In the genomic region with DNA sequence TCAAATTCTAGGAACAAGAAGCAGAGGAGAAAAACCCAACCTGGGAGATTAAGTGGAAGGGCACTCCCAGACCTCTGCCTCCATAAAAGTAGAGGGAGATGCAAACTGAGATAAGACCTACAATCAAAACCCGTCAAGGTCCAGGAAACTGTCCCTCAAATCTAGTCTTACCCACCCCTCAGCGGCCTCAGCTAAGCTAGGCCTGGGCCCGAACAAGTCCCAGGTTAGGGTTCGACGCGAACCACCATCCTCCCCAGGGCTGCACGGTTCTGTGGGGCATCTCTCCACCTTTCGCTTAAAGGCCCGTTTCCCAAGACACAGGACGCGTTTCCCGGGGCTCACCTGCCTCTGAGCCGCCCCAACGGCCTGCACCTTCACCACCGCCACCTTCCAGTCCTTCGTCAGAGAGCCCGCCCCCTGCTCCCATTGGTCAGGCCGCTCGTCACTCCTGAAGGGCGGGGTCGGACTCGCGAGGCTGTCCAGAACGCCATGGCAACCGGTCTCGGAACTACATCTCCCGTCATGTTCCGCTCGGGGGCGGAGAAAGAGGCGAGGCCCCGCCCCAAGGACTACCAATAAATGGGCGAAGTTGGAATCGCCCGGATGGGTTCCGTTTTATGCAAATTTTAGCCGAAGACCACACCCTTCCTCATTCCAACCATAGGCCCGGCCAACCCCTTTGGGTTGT, we compare ENCODE assay signal across 8 cellular contexts. TPM values are rescaled to one million over a fixed set of nuclear protein-coding genes. Genes with fewer than 3 reads are reported as not detected.
DNase-seq lines count a peak whose midpoint lies in the region; ATAC-seq and TF ChIP-seq lines count a peak whose summit lies in the region.

CRYZL1 (minus strand) TSS at position 403 of the 688 bp plus-strand sequence. CDS start 10,190 bp downstream, outside the sequence.

- H3K79me2 ChIP-seq in OCI-LY3 (ENCODE audit: low read length), result peaks cover 17% of the 10 kb centered on the region

- H3K4me3 Mint-ChIP-seq in endothelial cell (ENCODE audit: unreplicated experiment) (peak within 1 kb of the TSS; percentile 97), mesothelial cell of epicardium (peak within 1 kb of the TSS; percentile 81)

- H3K9me3 Mint-ChIP-seq in endothelial cell (ENCODE audit: unreplicated experiment) (no peaks in the 10 kb centered on the region), mesothelial cell of epicardium (no peaks in the 10 kb centered on the region)

- no peaks in the 10 kb centered on the region for H4K20me1 ChIP-seq in OCI-LY3 (ENCODE audit: insufficient read depth, low read length)

- peak within 1 kb of the TSS; percentile 98 for H3K27ac Mint-ChIP-seq in endothelial cell (ENCODE audit: unreplicated experiment)
- peak within 1 kb of the TSS; percentile 98 for H3K27ac Mint-ChIP-seq in mesothelial cell of epicardium

- H3K9ac ChIP-seq in OCI-LY3 (ENCODE audit: low read length), result peak within 1 kb of the TSS; percentile 96

- H3K27me3 Mint-ChIP-seq in endothelial cell (ENCODE audit: unreplicated experiment) (peaks cover 7% of the 10 kb centered on the region), mesothelial cell of epicardium (ENCODE audit: low read depth) (no peaks in the 10 kb centered on the region)

- H3K9me3 ChIP-seq in OCI-LY3 (ENCODE audit: insufficient read depth, low read length), result no peaks in the 10 kb centered on the region

- H3K4me1 Mint-ChIP-seq in endothelial cell (ENCODE audit: unreplicated experiment) (peaks cover 16% of the 10 kb centered on the region), mesothelial cell of epicardium (peaks cover 23% of the 10 kb centered on the region)

- no peaks in the 10 kb centered on the region for H3K36me3 ChIP-seq in OCI-LY3 (replicated peaks; ENCODE audit: low read depth, low read length)

- peaks cover 9% of the 10 kb centered on the region for H3K4me1 ChIP-seq in OCI-LY3 (ENCODE audit: low read length)

- peak within 1 kb of the TSS; percentile 79 for H3K27ac ChIP-seq in OCI-LY3 (ENCODE audit: low read length)

- ATAC-seq in GM21515 (IDR thresholded peaks at IDR 0.05; ENCODE audit: unreplicated experiment), result peak; percentile 84

- H3K36me3 Mint-ChIP-seq in endothelial cell (ENCODE audit: low read depth, unreplicated experiment), result peaks cover 4% of the 10 kb centered on the region
- H3K36me3 Mint-ChIP-seq in mesothelial cell of epicardium, result peaks cover 9% of the 10 kb centered on the region

- peak within 1 kb of the TSS; percentile 88 for H3K4me2 ChIP-seq in OCI-LY3 (ENCODE audit: low read length)

- peak within 1 kb of the TSS; percentile 92 for H3K4me3 ChIP-seq in OCI-LY3 (ENCODE audit: low read length)

- peak; percentile 95 for DNase-seq in D341Med (ENCODE audit: low spot score)
- peak; percentile 78 for DNase-seq in HuH-7 (ENCODE audit: low spot score)
- DNase-seq in activated CD8-positive, alpha-beta memory T cell treated with anti-CD3 and anti-CD28 coated beads, Interleukin-2, amount 50 U/mL, for 48 hours, result peak; percentile 99
- DNase-seq in endothelial cell (ENCODE audit: low spot score), result peak; percentile 99
- peak; percentile 99 for DNase-seq in mesothelial cell of epicardium (ENCODE audit: low spot score in 2 of 2, unreplicated experiment in 2 of 2)
- peak; percentile 100 for DNase-seq in stimulated activated CD8-positive, alpha-beta memory T cell treated with anti-CD3 and anti-CD28 coated beads, Interleukin-15, amount 100 ng/mL, for 48 hours (ENCODE audit: low read depth in 2 of 2)

- TF ChIP-seq CTCF in OCI-LY3 (IDR thresholded peaks at IDR 0.05; ENCODE audit: low read depth, low read length), result no peak
- TF ChIP-seq CTCF in endothelial cell (IDR thresholded peaks at IDR 0.05; ENCODE audit: unreplicated experiment), result no peak
- no peak for TF ChIP-seq CTCF in mesothelial cell of epicardium (IDR thresholded peaks at IDR 0.05; ENCODE audit: unreplicated experiment)

- H3K27me3 ChIP-seq in OCI-LY3 (ENCODE audit: low read depth, low read length), result peaks cover 3% of the 10 kb centered on the region; the same call in 1 of the 2 replicates

- H2AFZ ChIP-seq in OCI-LY3 (ENCODE audit: low read depth, low read length), result peak within 1 kb of the TSS; percentile 78

RNA-seq across cellular contexts. Expression of gene CRYZL1, which starts in this region (rescaled TPM):
- total RNA-seq in endothelial cell (ENCODE audit: unreplicated experiment), result 32.2 TPM
- 63.0 to 68.3 TPM (median 65.1 TPM) in 3 replicates for total RNA-seq in mesothelial cell of epicardium

Comparison
In these comparisons a context has a peak if more than half of its experiments do, and no peak if none do; other contexts are left out.
1. Peak in every context shown above with its lines: DNase-seq, ATAC-seq, H3K4me3 ChIP-seq and H3K27ac ChIP-seq.